Comparison of ENCODE assay signal across 8 cellular contexts in the genomic region with DNA sequence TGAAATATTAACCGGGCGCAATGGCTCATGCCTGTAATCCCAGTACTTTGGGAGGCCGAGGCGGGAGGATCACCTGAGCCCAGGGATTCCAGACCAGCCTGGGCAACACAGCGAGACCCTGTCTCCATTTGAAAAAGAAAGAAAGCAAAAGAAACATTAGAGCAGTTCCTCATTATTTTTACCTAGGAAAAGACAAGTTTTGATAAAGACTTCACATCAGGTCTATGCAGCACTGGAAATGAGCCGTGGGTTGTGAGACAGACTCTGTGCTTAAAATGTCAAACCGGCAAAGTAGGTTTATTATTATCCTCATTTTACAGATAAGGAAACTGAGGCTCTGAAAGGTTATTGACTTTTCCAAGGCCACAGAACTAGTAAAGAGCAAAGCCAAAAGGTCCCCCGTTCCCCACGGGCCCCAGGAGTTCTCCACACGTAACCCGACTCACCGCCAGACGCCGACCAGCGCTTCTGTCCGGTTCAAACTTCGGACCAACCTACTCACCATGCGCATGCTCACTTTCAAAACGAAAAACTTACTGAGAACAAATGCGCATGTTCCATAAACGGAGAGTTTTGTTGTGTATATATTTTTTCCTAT. TPM values are rescaled to one million over a fixed set of nuclear protein-coding genes. Genes with fewer than 3 reads are reported as not detected.
A peak's percentile ranks its signal among the peaks of the same experiment; 100 is the strongest.
DNase-seq lines count a peak whose midpoint lies in the region; ATAC-seq and TF ChIP-seq lines count a peak whose summit lies in the region.

No MANE protein-coding gene starts in this region.

- ATAC-seq in HG03439 (IDR thresholded peaks at IDR 0.05; ENCODE audit: unreplicated experiment) = peak; percentile 54

- no peak for TF ChIP-seq CTCF in smooth muscle cell (IDR thresholded peaks at IDR 0.05; ENCODE audit: borderline replicate concordance, insufficient read depth, poor library complexity, severe bottlenecking)

- H3K4me3 ChIP-seq in iPS DF 6.9 (ENCODE audit: low read length) (peak overlapping the region; percentile 70; the same call in 1 of the 2 replicates), smooth muscle cell (peak overlapping the region; percentile 74)

- no CpG with 5 or more reads among the region's 21 CpGs for WGBS in iPS DF 6.9 (ENCODE audit: insufficient coverage, insufficient read length)
- WGBS in smooth muscle cell (ENCODE audit: low lambda C conversion rate) = 19% methylated on average over 21 of the region's 21 CpGs

- H3K9ac ChIP-seq in smooth muscle cell (ENCODE audit: low read depth) = peak overlapping the region; percentile 72

- H4K20me1 ChIP-seq in smooth muscle cell (ENCODE audit: low read depth) = peaks cover 20% of the 10 kb centered on the region

- H3K4me2 ChIP-seq in smooth muscle cell = peak overlapping the region; percentile 87

- peaks cover 63% of the 10 kb centered on the region for H3K79me2 ChIP-seq in smooth muscle cell (ENCODE audit: low read depth)

- H3K4me3 Mint-ChIP-seq in activated T-cell treated with anti-CD3 and anti-CD28 coated beads, Interleukin-2, amount 50 U/mL, for 24 hours = peak overlapping the region; percentile 99
- peak overlapping the region; percentile 100 for H3K4me3 Mint-ChIP-seq in activated naive CD8-positive, alpha-beta T cell

- H3K36me3 Mint-ChIP-seq in activated T-cell treated with anti-CD3 and anti-CD28 coated beads, Interleukin-2, amount 50 U/mL, for 24 hours (ENCODE audit: low read depth) = peaks cover 66% of the 10 kb centered on the region
- H3K36me3 Mint-ChIP-seq in activated naive CD8-positive, alpha-beta T cell = peaks cover 7% of the 10 kb centered on the region

- H3K9me3 Mint-ChIP-seq in activated T-cell treated with anti-CD3 and anti-CD28 coated beads, Interleukin-2, amount 50 U/mL, for 24 hours = no peaks in the 10 kb centered on the region
- H3K9me3 Mint-ChIP-seq in activated naive CD8-positive, alpha-beta T cell (ENCODE audit: low read depth) = no peaks in the 10 kb centered on the region

- H3K27me3 ChIP-seq in iPS DF 6.9 (ENCODE audit: control insufficient read depth, insufficient read depth, low read length) (no peaks in the 10 kb centered on the region), smooth muscle cell (ENCODE audit: low read depth) (no peaks in the 10 kb centered on the region)

- H3K27ac Mint-ChIP-seq in activated T-cell treated with anti-CD3 and anti-CD28 coated beads, Interleukin-2, amount 50 U/mL, for 24 hours = peak overlapping the region; percentile 100
- H3K27ac Mint-ChIP-seq in activated naive CD8-positive, alpha-beta T cell = peak overlapping the region; percentile 99

- peaks cover 3% of the 10 kb centered on the region; the same call in 1 of the 2 replicates for H3K36me3 ChIP-seq in iPS DF 6.9 (ENCODE audit: control insufficient read depth, insufficient read depth, low read length)
- no peaks in the 10 kb centered on the region for H3K36me3 ChIP-seq in smooth muscle cell (ENCODE audit: low read depth)

- H2AFZ ChIP-seq in smooth muscle cell (ENCODE audit: low read depth) = peak overlapping the region; percentile 96

- DNase-seq in activated T-cell treated with anti-CD3 and anti-CD28 coated beads, Interleukin-2, amount 50 U/mL, for 24 hours = no peak
- no peak for DNase-seq in activated T-cell treated with anti-CD3 and anti-CD28 coated beads, Interleukin-2, amount 50 U/mL, for 48 hours
- DNase-seq in iPS DF 6.9 (ENCODE audit: low read depth, low spot score) (peak; percentile 25), smooth muscle cell (lab: John Stamatoyannopoulos, UW; ENCODE audit: unreplicated experiment) (peak; percentile 47), NCI-H1417 (lab: John Stamatoyannopoulos, UW) (no peak), NCI-H524 treated with DMSO at 0.1 percent for 48 hours (lab: John Stamatoyannopoulos, UW) (no peak)

- peaks cover 58% of the 10 kb centered on the region for H3K4me1 Mint-ChIP-seq in activated T-cell treated with anti-CD3 and anti-CD28 coated beads, Interleukin-2, amount 50 U/mL, for 24 hours (ENCODE audit: low read depth)
- peaks cover 57% of the 10 kb centered on the region for H3K4me1 Mint-ChIP-seq in activated naive CD8-positive, alpha-beta T cell (ENCODE audit: low read depth)

- no peaks in the 10 kb centered on the region for H3K27me3 Mint-ChIP-seq in activated T-cell treated with anti-CD3 and anti-CD28 coated beads, Interleukin-2, amount 50 U/mL, for 24 hours
- H3K27me3 Mint-ChIP-seq in activated naive CD8-positive, alpha-beta T cell = no peaks in the 10 kb centered on the region

- H3K27ac ChIP-seq in iPS DF 6.9 (ENCODE audit: low read length) (no peak overlapping the region), smooth muscle cell (ENCODE audit: low read depth) (peak overlapping the region; percentile 61)

- no peaks in the 10 kb centered on the region for H3K9me3 ChIP-seq in iPS DF 6.9 (ENCODE audit: control insufficient read depth, insufficient read depth, low read length)
- H3K9me3 ChIP-seq in smooth muscle cell (replicated peaks; ENCODE audit: low read depth) = no peaks in the 10 kb centered on the region

- H3K4me1 ChIP-seq in iPS DF 6.9 (ENCODE audit: control insufficient read depth, insufficient read depth, low read length) = no peaks in the 10 kb centered on the region
- H3K4me1 ChIP-seq in smooth muscle cell (ENCODE audit: low read depth) = peaks cover 13% of the 10 kb centered on the region

- H3F3A ChIP-seq in smooth muscle cell (ENCODE audit: low read depth) = no peaks in the 10 kb centered on the region

RNA-seq across cellular contexts. Expression of gene TUBD1, which starts 0.4 kb away (rescaled TPM):
- 11.0 and 21.8 TPM in 2 replicates for total RNA-seq in smooth muscle cell
- 10.2 and 10.3 TPM in 2 replicates for polyA plus RNA-seq in smooth muscle cell

RNA-seq across cellular contexts. Expression of gene RPS6KB1, which starts 0.6 kb away (rescaled TPM):
- 20.1 and 20.8 TPM in 2 replicates for total RNA-seq in smooth muscle cell
- polyA plus RNA-seq in smooth muscle cell = 19.0 and 22.3 TPM in 2 replicates

Comparison
In these comparisons a context has a peak if more than half of its experiments do, and no peak if none do; other contexts are left out.
1. DNase-seq: peak in iPS DF 6.9 (single experiment) and smooth muscle cell (single experiment); none in activated T-cell treated with anti-CD3 and anti-CD28 coated beads, Interleukin-2, amount 50 U/mL, for 24 hours (single experiment), activated T-cell treated with anti-CD3 and anti-CD28 coated beads, Interleukin-2, amount 50 U/mL, for 48 hours (0 of 2), NCI-H1417 (0 of 3) and NCI-H524 treated with DMSO at 0.1 percent for 48 hours (single experiment).